ENCODE assay signal across 10 cellular contexts in the genomic region with DNA sequence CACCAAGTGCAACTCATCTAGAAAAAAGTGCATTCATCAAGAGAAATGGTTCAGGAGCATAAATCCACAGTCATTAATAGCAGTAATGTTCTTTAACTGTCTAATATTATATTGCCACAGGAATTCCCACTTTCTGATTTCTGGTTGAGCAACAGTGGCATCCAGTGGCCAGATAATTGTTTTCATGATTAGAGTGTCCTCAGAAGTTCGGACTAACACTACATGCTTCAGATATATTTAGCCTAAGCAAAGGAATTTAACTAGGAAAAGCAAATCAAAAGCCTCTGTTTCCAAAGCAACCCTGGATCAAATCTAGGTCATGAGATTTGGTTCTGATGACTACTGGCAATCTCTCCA. TPM values are rescaled to one million over a fixed set of nuclear protein-coding genes. Genes with fewer than 3 reads are reported as not detected.
DNase-seq lines count a peak whose midpoint lies in the region; ATAC-seq and TF ChIP-seq lines count a peak whose summit lies in the region.
"Had no signal": no experiment of that assay in that cellular context is flagged by ENCODE, and none has a peak within 500 bp of the region (broad histone marks: within the 10 kb centered on the region; RNA-seq: fewer than 3 reads in every experiment).

No MANE protein-coding gene starts in this region.

- peaks cover 2% of the 10 kb centered on the region for H3K9me3 Mint-ChIP-seq in progenitor cell of endocrine pancreas (ENCODE audit: low read depth)
- no peaks in the 10 kb centered on the region for H3K9me3 Mint-ChIP-seq in T-helper 2 cell treated with Interferon-gamma antibody and Interleukin-4, amounts not matched to agents 5 μg/mL and 100 μg/mL, for 36 hours
- H3K9me3 Mint-ChIP-seq: activated CD4-positive, alpha-beta T cell treated with anti-CD3 and anti-CD28 coated beads, Interleukin-2, amount 10 ng/mL, durations not matched to agents 24 days and 14 days had no signal

- H3K36me3 Mint-ChIP-seq in progenitor cell of endocrine pancreas (ENCODE audit: insufficient read depth): no peaks in the 10 kb centered on the region
- H3K36me3 Mint-ChIP-seq in T-helper 2 cell treated with Interferon-gamma antibody and Interleukin-4, amounts not matched to agents 5 μg/mL and 100 μg/mL, for 36 hours (ENCODE audit: low read depth): no peaks in the 10 kb centered on the region

- DNase-seq in NCI-H82 (lab: John Stamatoyannopoulos, UW): peak; percentile 70
- peak; percentile 44 for DNase-seq in fibroblast of mammary gland (ENCODE audit: low read depth)
- DNase-seq in progenitor cell of endocrine pancreas (ENCODE audit: low spot score, unreplicated experiment): no peak
- no peak for DNase-seq in stimulated activated CD8-positive, alpha-beta memory T cell treated with anti-CD3 and anti-CD28 coated beads, Interleukin-4, amount 100 ng/mL, for 48 hours
- DNase-seq in T-helper 2 cell treated with Interferon-gamma antibody and Interleukin-4, amounts not matched to agents 5 μg/mL and 100 μg/mL, for 36 hours (ENCODE audit: low spot score): no peak
- DNase-seq: activated CD4-positive, alpha-beta T cell treated with anti-CD3 and anti-CD28 coated beads, Interleukin-2, amount 10 ng/mL, durations not matched to agents 24 days and 14 days; upper lobe of left lung had no signal

- ATAC-seq in GM18873 (IDR thresholded peaks at IDR 0.05; ENCODE audit: low FRiP score, unreplicated experiment) (no peak), HG02981 (IDR thresholded peaks at IDR 0.05; ENCODE audit: unreplicated experiment) (no peak)

- H3K27ac Mint-ChIP-seq in progenitor cell of endocrine pancreas: no peak overlapping the region
- H3K27ac Mint-ChIP-seq in T-helper 2 cell treated with Interferon-gamma antibody and Interleukin-4, amounts not matched to agents 5 μg/mL and 100 μg/mL, for 36 hours: no peak overlapping the region
- H3K27ac Mint-ChIP-seq: activated CD4-positive, alpha-beta T cell treated with anti-CD3 and anti-CD28 coated beads, Interleukin-2, amount 10 ng/mL, durations not matched to agents 24 days and 14 days had no signal

- no peak overlapping the region for H3K4me3 Mint-ChIP-seq in progenitor cell of endocrine pancreas (ENCODE audit: low read depth)
- H3K4me3 Mint-ChIP-seq in T-helper 2 cell treated with Interferon-gamma antibody and Interleukin-4, amounts not matched to agents 5 μg/mL and 100 μg/mL, for 36 hours: no peak overlapping the region
- H3K4me3 Mint-ChIP-seq: activated CD4-positive, alpha-beta T cell treated with anti-CD3 and anti-CD28 coated beads, Interleukin-2, amount 10 ng/mL, durations not matched to agents 24 days and 14 days had no signal

- no peaks in the 10 kb centered on the region for H3K27me3 Mint-ChIP-seq in progenitor cell of endocrine pancreas
- H3K27me3 Mint-ChIP-seq in T-helper 2 cell treated with Interferon-gamma antibody and Interleukin-4, amounts not matched to agents 5 μg/mL and 100 μg/mL, for 36 hours (ENCODE audit: low read depth): peaks cover 6% of the 10 kb centered on the region
- H3K27me3 Mint-ChIP-seq: activated CD4-positive, alpha-beta T cell treated with anti-CD3 and anti-CD28 coated beads, Interleukin-2, amount 10 ng/mL, durations not matched to agents 24 days and 14 days had no signal

- TF ChIP-seq CTCF in GM12873 (IDR thresholded peaks at IDR 0.05; ENCODE audit: insufficient read depth, low read depth, low read length, missing control alignments) (peak; percentile 18), fibroblast of mammary gland (conservative IDR thresholded peaks at IDR 0.05; ENCODE audit: control insufficient read depth, insufficient read depth, low read depth, low read length) (peak; percentile 46), progenitor cell of endocrine pancreas (IDR thresholded peaks at IDR 0.05; ENCODE audit: unreplicated experiment) (peak; percentile 60)

- H3K4me1 Mint-ChIP-seq in progenitor cell of endocrine pancreas (ENCODE audit: low read depth): peaks cover 20% of the 10 kb centered on the region
- no peaks in the 10 kb centered on the region for H3K4me1 Mint-ChIP-seq in T-helper 2 cell treated with Interferon-gamma antibody and Interleukin-4, amounts not matched to agents 5 μg/mL and 100 μg/mL, for 36 hours (ENCODE audit: low read depth)
- H3K4me1 Mint-ChIP-seq: activated CD4-positive, alpha-beta T cell treated with anti-CD3 and anti-CD28 coated beads, Interleukin-2, amount 10 ng/mL, durations not matched to agents 24 days and 14 days had no signal

- H3K4me3 ChIP-seq in fibroblast of mammary gland (ENCODE audit: control insufficient read depth, low read depth, low read length): no peak overlapping the region
- H3K4me3 ChIP-seq: upper lobe of left lung had no signal

RNA-seq across cellular contexts. Expression of a gene that starts 9.8 kb away (rescaled TPM):
- 43.8 and 51.7 TPM in 2 replicates for total RNA-seq in progenitor cell of endocrine pancreas
- total RNA-seq: activated CD4-positive, alpha-beta T cell treated with anti-CD3 and anti-CD28 coated beads, Interleukin-2, amount 10 ng/mL, durations not matched to agents 24 days and 14 days had no signal

Comparison
In these comparisons a context has a peak if more than half of its experiments do, and no peak if none do; other contexts are left out.
1. DNase-seq: peak in NCI-H82 (single experiment) and fibroblast of mammary gland (single experiment); none in progenitor cell of endocrine pancreas (single experiment), stimulated activated CD8-positive, alpha-beta memory T cell treated with anti-CD3 and anti-CD28 coated beads, Interleukin-4, amount 100 ng/mL, for 48 hours (single experiment) and T-helper 2 cell treated with Interferon-gamma antibody and Interleukin-4, amounts not matched to agents 5 μg/mL and 100 μg/mL, for 36 hours (single experiment).
2. Peak in every context shown above with its lines, with median percentiles within 50 percentile points of each other: CTCF ChIP-seq.